ENCODE assay signal across 34 cellular contexts in the genomic region with DNA sequence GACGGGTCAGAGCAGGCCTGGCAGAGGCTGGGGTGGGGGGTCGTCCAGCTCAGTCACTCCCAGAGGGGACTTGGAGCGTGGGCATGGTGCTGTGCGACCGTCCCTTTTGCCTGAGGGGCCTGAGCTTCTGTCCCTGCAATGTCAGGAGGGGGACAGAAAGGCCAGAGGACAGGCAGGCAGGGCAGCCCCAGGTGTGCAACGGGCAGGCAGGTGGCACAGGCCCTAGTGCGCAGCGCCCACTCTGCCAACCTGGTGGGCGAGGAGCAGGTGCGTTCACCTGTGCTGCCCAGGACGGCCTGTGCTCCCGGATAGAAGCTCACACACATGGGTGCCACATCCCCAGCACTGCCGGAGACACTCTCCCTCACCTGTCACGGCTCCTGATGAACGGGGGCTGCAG.
"Had no signal": no experiment of that assay in that cellular context is flagged by ENCODE, and none has a peak within 500 bp of the region (broad histone marks: within the 10 kb centered on the region; RNA-seq: fewer than 3 reads in every experiment).

No MANE protein-coding gene starts in this region.

- H3K4me3 ChIP-seq: Peyer's patch, SJCRH30, SK-N-MC had no signal

- H3K9me3 ChIP-seq: Peyer's patch, SJCRH30 had no signal

- H3K4me3 Mint-ChIP-seq: activated CD4-positive, alpha-beta memory T cell treated with anti-CD3 and anti-CD28 coated beads, Interleukin-2, amount 10 ng/mL, durations not matched to agents 7 days and 5 days; activated CD8-positive, alpha-beta memory T cell treated with anti-CD3 and anti-CD28 coated beads, Interleukin-2, amount 10 ng/mL, durations not matched to agents 7 days and 5 days; activated naive CD4-positive, alpha-beta T cell treated with anti-CD3 and anti-CD28 coated beads, Interleukin-2, amount 10 ng/mL, durations not matched to agents 7 days and 5 days; activated naive CD8-positive, alpha-beta T cell; activated naive CD8-positive, alpha-beta T cell treated with anti-CD3 and anti-CD28 coated beads, Interleukin-2, amount 50 U/mL, for 24 hours; brain had no signal

- H3K9me3 Mint-ChIP-seq: activated CD4-positive, alpha-beta memory T cell treated with anti-CD3 and anti-CD28 coated beads, Interleukin-2, amount 10 ng/mL, durations not matched to agents 7 days and 5 days; activated naive CD4-positive, alpha-beta T cell treated with anti-CD3 and anti-CD28 coated beads, Interleukin-2, amount 10 ng/mL, durations not matched to agents 7 days and 5 days; activated naive CD8-positive, alpha-beta T cell treated with anti-CD3 and anti-CD28 coated beads, Interleukin-2, amount 50 U/mL, for 24 hours had no signal

- H3K27ac Mint-ChIP-seq: activated CD4-positive, alpha-beta memory T cell treated with anti-CD3 and anti-CD28 coated beads, Interleukin-2, amount 10 ng/mL, durations not matched to agents 7 days and 5 days; activated CD8-positive, alpha-beta memory T cell treated with anti-CD3 and anti-CD28 coated beads, Interleukin-2, amount 10 ng/mL, durations not matched to agents 7 days and 5 days; activated naive CD4-positive, alpha-beta T cell treated with anti-CD3 and anti-CD28 coated beads, Interleukin-2, amount 10 ng/mL, durations not matched to agents 7 days and 5 days; activated naive CD8-positive, alpha-beta T cell; activated naive CD8-positive, alpha-beta T cell treated with anti-CD3 and anti-CD28 coated beads, Interleukin-2, amount 50 U/mL, for 24 hours; brain had no signal

- DNase-seq: activated CD4-positive, alpha-beta memory T cell treated with anti-CD3 and anti-CD28 coated beads, Interleukin-2, amount 10 ng/mL, durations not matched to agents 7 days and 5 days; activated CD4-positive, alpha-beta T cell treated with anti-CD3 and anti-CD28 coated beads for 1 hour; activated CD4-positive, alpha-beta T cell treated with anti-CD3 and anti-CD28 coated beads for 48 hours; activated CD4-positive, CD25-positive, alpha-beta regulatory T cell; activated CD8-positive, alpha-beta memory T cell treated with anti-CD3 and anti-CD28 coated beads for 24 hours; activated CD8-positive, alpha-beta memory T cell treated with anti-CD3 and anti-CD28 coated beads, Interleukin-2, amount 10 ng/mL, durations not matched to agents 7 days and 5 days; activated CD8-positive, alpha-beta memory T cell treated with anti-CD3 and anti-CD28 coated beads, Interleukin-2, amount 50 U/mL, for 48 hours; activated effector memory CD4-positive, alpha-beta T cell treated with Interleukin-2 at 50 U/mL for 16 hours; activated naive CD4-positive, alpha-beta T cell treated with anti-CD3 and anti-CD28 coated beads, Interleukin-2, amount 10 ng/mL, durations not matched to agents 7 days and 5 days; activated naive CD8-positive, alpha-beta T cell treated with anti-CD3 and anti-CD28 coated beads, Interleukin-2, amount 50 U/mL, for 24 hours; activated T-cell treated with anti-CD3 and anti-CD28 coated beads, Interleukin-2, amount 50 U/mL, for 48 hours; anterior cingulate cortex; MM.1S; MV-4-11; NCI-H1092; NCI-H1436 treated with DMSO at 0.1 percent for 48 hours; NCI-H1694 treated with DMSO at 0.1 percent for 48 hours; NCI-H2029 treated with DMSO at 0.1 percent for 48 hours; NCI-H2107; NCI-H2171; NCI-H510A; NCI-H526; NCI-H748 treated with DMSO at 0.1 percent for 48 hours; NK-92 treated with Interleukin-12 subunit alpha and Interleukin-12 subunit beta, amount 100 ng/mL, for 24 hours; PC-3; Peyer's patch; RPMI8226; SJCRH30; T1000; WERI-Rb-1 had no signal

- ATAC-seq: activated CD8-positive, alpha-beta memory T cell treated with anti-CD3 and anti-CD28 coated beads, Interleukin-2, amount 10 ng/mL, durations not matched to agents 7 days and 5 days; activated naive CD8-positive, alpha-beta T cell treated with anti-CD3 and anti-CD28 coated beads, Interleukin-2, amount 50 U/mL, for 24 hours; PC-3 had no signal

- H3K27ac ChIP-seq: KMS-11, Peyer's patch, SJCRH30, SK-N-MC, WERI-Rb-1 had no signal

- H3K36me3 ChIP-seq: Peyer's patch, SJCRH30, WERI-Rb-1 had no signal

- H3K27me3 ChIP-seq: Peyer's patch, SJCRH30 had no signal

- H3K36me3 Mint-ChIP-seq: activated CD8-positive, alpha-beta memory T cell treated with anti-CD3 and anti-CD28 coated beads, Interleukin-2, amount 10 ng/mL, durations not matched to agents 7 days and 5 days; activated naive CD4-positive, alpha-beta T cell treated with anti-CD3 and anti-CD28 coated beads, Interleukin-2, amount 10 ng/mL, durations not matched to agents 7 days and 5 days; activated naive CD8-positive, alpha-beta T cell; brain had no signal

- H3K4me1 Mint-ChIP-seq: activated CD4-positive, alpha-beta memory T cell treated with anti-CD3 and anti-CD28 coated beads, Interleukin-2, amount 10 ng/mL, durations not matched to agents 7 days and 5 days; activated CD8-positive, alpha-beta memory T cell treated with anti-CD3 and anti-CD28 coated beads, Interleukin-2, amount 10 ng/mL, durations not matched to agents 7 days and 5 days; activated naive CD4-positive, alpha-beta T cell treated with anti-CD3 and anti-CD28 coated beads, Interleukin-2, amount 10 ng/mL, durations not matched to agents 7 days and 5 days had no signal

- H3K4me1 ChIP-seq: Peyer's patch had no signal
